ENCODE assay signal across 8 cellular contexts in genomic region chr20:47318027-47318595, GRCh38. TPM values are rescaled to one million over a fixed set of nuclear protein-coding genes. Genes with fewer than 3 reads are reported as not detected.
DNase-seq lines count a peak whose midpoint lies in the region; ATAC-seq and TF ChIP-seq lines count a peak whose summit lies in the region.

No MANE protein-coding gene starts in this region.

- H3K36me3 ChIP-seq in left lung (no peaks in the 10 kb centered on the region), tibial nerve (no peaks in the 10 kb centered on the region)

- POLR2A ChIA-PET in AG04450 (lab: Yijun Ruan, JAX) = interaction anchor here (0.5 to 2.1 kb wide), 8 partner anchors 12 to 48 kb away, joined by 3 to 14 read pairs (median 4); partner anchors contain the start of gene ZMYND8

- CTCF ChIA-PET in AG04450 (lab: Charles Lee) = interaction anchor here (1.0 to 5.3 kb wide), 2 partner anchors 16 to 65 kb away, joined by 4 to 32 read pairs; no protein-coding TSS in a partner anchor

- ATAC-seq in left lung = peak; percentile 26
- ATAC-seq in GM18909 (IDR thresholded peaks at IDR 0.05; ENCODE audit: poor library complexity, unreplicated experiment) = no peak
- no peak for ATAC-seq in GM21367 (IDR thresholded peaks at IDR 0.05; ENCODE audit: unreplicated experiment)

- no peak for TF ChIP-seq POLR2A in tibial nerve (IDR thresholded peaks at IDR 0.05)

- H3K9me3 ChIP-seq in AG04450 (ENCODE audit: control insufficient read depth, insufficient read depth, low read length) = no peaks in the 10 kb centered on the region
- H3K9me3 ChIP-seq in left lung = no peaks in the 10 kb centered on the region
- H3K9me3 ChIP-seq in tibial nerve = no peaks in the 10 kb centered on the region

- TF ChIP-seq EP300 in tibial nerve (IDR thresholded peaks at IDR 0.05) = no peak

- intact Hi-C loops in left lung (cut with DNase I) = loop anchor here in 1 of 2 donors (10.0 kb wide), 1 partner anchor 57 kb away; no protein-coding TSS in a partner anchor

- H3K4me3 ChIP-seq in AG04450 (ENCODE audit: low read depth, low read length) (peak overlapping the region; percentile 35; the same call in 1 of the 2 replicates), left lung (peak overlapping the region in 1 of 2 donors; percentile 29), tibial nerve (peak overlapping the region; percentile 2 to 43 (median 18))

- H3K27ac ChIP-seq in AG04450 (ENCODE audit: low read depth, low read length) = peak overlapping the region; percentile 98
- H3K27ac ChIP-seq in caudate nucleus (ENCODE audit: low read depth, low read length) = peak overlapping the region; percentile 98
- peak overlapping the region; percentile 94 to 98 for H3K27ac ChIP-seq in left lung
- H3K27ac ChIP-seq in tibial nerve = peak overlapping the region; percentile 86 to 100 (median 96)

- no peak for DNase-seq in AG04450 (ENCODE audit: low read depth, low spot score)
- DNase-seq in LHCN-M2 (ENCODE audit: low read depth) = peak; percentile 71
- peak in 13 of 61 donors; percentile 27 to 76 (median 56) for DNase-seq in caudate nucleus (lab: John Stamatoyannopoulos, UW)
- DNase-seq in left lung = no peak
- DNase-seq in tibial nerve (ENCODE audit: low spot score in 2 of 2) = no peak
- DNase-seq in OCI-M2 (lab: John Stamatoyannopoulos, UW; ENCODE audit: unreplicated experiment) = no peak

- 20 to 25% methylated on average over 7 of the region's 7 CpGs for WGBS in tibial nerve, 2 donors

- H3K27me3 ChIP-seq in AG04450 (ENCODE audit: control insufficient read depth, insufficient read depth, low read length) = no peaks in the 10 kb centered on the region
- no peaks in the 10 kb centered on the region for H3K27me3 ChIP-seq in left lung
- no peaks in the 10 kb centered on the region for H3K27me3 ChIP-seq in tibial nerve

- TF ChIP-seq CTCF in AG04450 (IDR thresholded peaks at IDR 0.05; ENCODE audit: low read depth, low read length) (0 out of 2 replicates have a peak, but pooled peaks have one; percentile 9), left lung (IDR thresholded peaks at IDR 0.05) (no peak), tibial nerve (IDR thresholded peaks at IDR 0.05) (no peak)

- H3K4me1 ChIP-seq in left lung (peaks cover 57 to 98% of the 10 kb centered on the region in 2 donors), tibial nerve (peaks cover 11 to 86% (median 71%) of the 10 kb centered on the region in 4 donors)

RNA-seq across cellular contexts. Expression of gene ZMYND8, which starts 38.4 kb away (rescaled TPM):
- 20.3 and 23.1 TPM in 2 replicates for polyA plus RNA-seq in AG04450 (2011; rRNA removed)
- 30.3 and 30.6 TPM in 2 replicates for polyA minus RNA-seq in AG04450 (2011; rRNA and poly(A)+ RNA removed)
- 50.1 and 56.4 TPM in 2 replicates for total RNA-seq in LHCN-M2 (2014; rRNA removed)
- polyA plus RNA-seq in LHCN-M2 (2012) = 15.4 TPM
- total RNA-seq in left lung = 10 to 100 TPM; 38.9 to 39.8 TPM
- 10 to 100 TPM; 45.3 to 69.9 (median 49.8) TPM for total RNA-seq in tibial nerve
